1 cellular context compared by ENCODE assay signal in genomic region chr5:69455428-69455988, GRCh38. TPM values are rescaled to one million over a fixed set of nuclear protein-coding genes. Genes with fewer than 3 reads are reported as not detected.
"Had no signal": no experiment of that assay in that cellular context is flagged by ENCODE, and none has a peak within 500 bp of the region (broad histone marks: within the 10 kb centered on the region; RNA-seq: fewer than 3 reads in every experiment).

No MANE protein-coding gene starts in this region.

RNA-seq across cellular contexts. Expression of gene MARVELD2, which starts 40.6 kb away (rescaled TPM):
- polyA plus RNA-seq: immature natural killer cell had no signal
